24 cellular contexts compared by ENCODE assay signal in the genomic region with DNA sequence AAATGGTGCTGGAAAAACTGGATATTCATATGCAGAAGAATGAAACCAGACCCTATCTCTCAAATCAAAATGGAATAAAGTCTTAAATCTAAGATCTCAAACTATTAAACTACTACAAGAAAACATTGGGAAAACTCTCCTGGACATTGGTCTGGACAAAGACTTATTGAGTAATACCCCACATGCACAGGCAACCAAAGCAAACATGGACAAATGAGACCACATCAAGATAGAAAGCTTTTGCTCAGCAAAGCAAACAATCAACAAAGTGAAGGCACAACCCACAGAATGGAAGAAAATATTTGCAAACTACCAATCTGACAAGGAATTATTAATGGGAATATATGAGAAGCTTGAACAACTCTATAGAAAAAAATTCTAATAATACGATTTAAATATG.
DNase-seq lines count a peak whose midpoint lies in the region; ATAC-seq, FAIRE-seq and TF ChIP-seq lines count a peak whose summit lies in the region.
"Had no signal": no experiment of that assay in that cellular context is flagged by ENCODE, and none has a peak within 500 bp of the region (broad histone marks: within the 10 kb centered on the region; RNA-seq: fewer than 3 reads in every experiment).

No MANE protein-coding gene starts in this region.

- H3K36me3 ChIP-seq in endothelial cell of umbilical vein (ENCODE audit: control insufficient read depth in 2 of 2, extremely low read depth in 1 of 2, insufficient read depth in 2 of 2, low read length in 2 of 2), result no peaks in the 10 kb centered on the region
- H3K36me3 ChIP-seq in liver (ENCODE audit: control insufficient read depth in 4 of 4, insufficient read depth in 3 of 4, low read depth in 1 of 4, low read length in 3 of 4), result no peaks in the 10 kb centered on the region
- no peaks in the 10 kb centered on the region for H3K36me3 ChIP-seq in prostate gland
- H3K36me3 ChIP-seq: BLaER1 treated with 17β-estradiol and CSF1 and Interleukin-3, amounts not matched to agents 10 nM and 100 nM had no signal

- no peaks in the 10 kb centered on the region for H3K9me1 ChIP-seq in endothelial cell of umbilical vein (replicated peaks; ENCODE audit: control insufficient read depth, extremely low read depth, insufficient read depth, low read length)

- no peaks in the 10 kb centered on the region for H3K4me1 ChIP-seq in endothelial cell of umbilical vein (ENCODE audit: control insufficient read depth, extremely low read depth, insufficient read depth, low read length)
- H3K4me1 ChIP-seq in liver (ENCODE audit: control insufficient read depth in 4 of 4, insufficient read depth in 4 of 4, low read length in 3 of 4), result no peaks in the 10 kb centered on the region
- no peaks in the 10 kb centered on the region for H3K4me1 ChIP-seq in prostate gland (replicated peaks)
- H3K4me1 ChIP-seq: A549; BLaER1 treated with 17β-estradiol and CSF1 and Interleukin-3, amounts not matched to agents 10 nM and 100 nM; Caco-2 had no signal

- intact Hi-C loops in endothelial cell of umbilical vein (cut with micrococcal nuclease), result no loop called here
- intact Hi-C loops in prostate gland (cut with DNase I), result no loop called here
- intact Hi-C loops in left ventricle myocardium superior (cut with micrococcal nuclease), result no loop called here

- H3K79me2 ChIP-seq in endothelial cell of umbilical vein (ENCODE audit: control insufficient read depth, insufficient read depth, low read length), result no peaks in the 10 kb centered on the region

- TF ChIP-seq RAD21 in liver (IDR thresholded peaks at IDR 0.05), result peak in 1 of 2 donors; percentile 31

- H3K27ac ChIP-seq in endothelial cell of umbilical vein (ENCODE audit: insufficient read depth, low read depth, low read length) (no peak overlapping the region), liver (ENCODE audit: low read depth in 1 of 2, low read length in 2 of 2) (no peak overlapping the region), prostate gland (no peak overlapping the region)
- H3K27ac ChIP-seq: 22Rv1; A549; BLaER1 treated with 17β-estradiol and CSF1 and Interleukin-3, amounts not matched to agents 10 nM and 100 nM; C4-2B had no signal

- no peak overlapping the region for H3K4me3 ChIP-seq in endothelial cell of umbilical vein (replicated peaks in 1 of 3; ENCODE audit: insufficient read depth in 1 of 3, low read depth in 1 of 3, low read length in 3 of 3)
- H3K4me3 ChIP-seq in liver (ENCODE audit: low read depth in 1 of 3, low read length in 3 of 3), result no peak overlapping the region
- no peak overlapping the region for H3K4me3 ChIP-seq in prostate gland
- H3K4me3 ChIP-seq: A549; BLaER1 treated with 17β-estradiol and CSF1 and Interleukin-3, amounts not matched to agents 10 nM and 100 nM; GM12878 had no signal

- TF ChIP-seq CTCF in endothelial cell of umbilical vein (IDR thresholded peaks at IDR 0.05; ENCODE audit: extremely low read depth in 1 of 2, insufficient read depth in 1 of 2, low read depth in 1 of 2, low read length in 2 of 2), result no peak
- no peak for TF ChIP-seq CTCF in liver (IDR thresholded peaks at IDR 0.05; ENCODE audit: low read depth, low read length, missing input control)
- no peak for TF ChIP-seq CTCF in prostate gland (IDR thresholded peaks at IDR 0.05)

- CTCF ChIA-PET in endothelial cell of umbilical vein (lab: Charles Lee), result no interaction called here

- 92% methylated on average over 1 of the region's 1 CpG for WGBS in liver
- 100% methylated on average over 1 of the region's 1 CpG for WGBS in prostate gland

- no peaks in the 10 kb centered on the region for H4K20me1 ChIP-seq in endothelial cell of umbilical vein (replicated peaks; ENCODE audit: control insufficient read depth, extremely low read depth, insufficient read depth, low read length)
- H4K20me1 ChIP-seq: BLaER1 treated with 17β-estradiol and CSF1 and Interleukin-3, amounts not matched to agents 10 nM and 100 nM had no signal

- TF ChIP-seq POLR2A in endothelial cell of umbilical vein (IDR thresholded peaks at IDR 0.05; ENCODE audit: low read depth, low read length) (no peak), prostate gland (IDR thresholded peaks at IDR 0.05) (no peak)

- DNase-seq in endothelial cell of umbilical vein (ENCODE audit: low read depth, low spot score), result no peak
- DNase-seq in left lobe of liver (ENCODE audit: low spot score), result no peak
- DNase-seq in mucosa of gallbladder (ENCODE audit: low spot score), result no peak
- no peak for DNase-seq in prostate gland (ENCODE audit: low spot score)
- no peak for DNase-seq in left ventricle myocardium superior
- DNase-seq: AML-193; Caco-2; CD4-positive, alpha-beta T cell; CD8-positive, alpha-beta T cell; DMS 273 treated with DMSO at 0.1 percent for 48 hours; DMS153; DMS53; DMS79; DND-41; EL; GDM1 had no signal

- H3K4me2 ChIP-seq in endothelial cell of umbilical vein (ENCODE audit: insufficient read depth, low read length), result no peak overlapping the region
- H3K4me2 ChIP-seq: A549; BLaER1 treated with 17β-estradiol and CSF1 and Interleukin-3, amounts not matched to agents 10 nM and 100 nM had no signal

- peak; percentile 40 for FAIRE-seq in endothelial cell of umbilical vein (lab: Jason Lieb, UNC)
- FAIRE-seq: GM12878, GM12892, GM18507 had no signal

- dilution Hi-C loops in endothelial cell of umbilical vein (cut with MboI; ENCODE audit: extremely low pct_ligation_motif_present, low sequenced_read_pairs), result no loop called here

- peak; percentile 58 for ATAC-seq in left lobe of liver
- no peak for ATAC-seq in left ventricle myocardium superior
- ATAC-seq: A549; CD8-positive, alpha-beta T cell; GM12878 had no signal

- H3K27me3 ChIP-seq in endothelial cell of umbilical vein (ENCODE audit: control insufficient read depth in 2 of 2, insufficient read depth in 2 of 2, low read length in 2 of 2) (no peaks in the 10 kb centered on the region), liver (ENCODE audit: control insufficient read depth in 4 of 4, insufficient read depth in 4 of 4, low read length in 3 of 4) (no peaks in the 10 kb centered on the region), prostate gland (replicated peaks; ENCODE audit: insufficient read depth) (no peaks in the 10 kb centered on the region)

- POLR2A ChIA-PET in endothelial cell of umbilical vein (lab: Charles Lee), result no interaction called here

- no TSS peak for BruUV-seq in endothelial cell of umbilical vein (replicated peaks; lab: Mats Ljungman, UMichigan)

- H2AFZ ChIP-seq in endothelial cell of umbilical vein (ENCODE audit: low read depth, low read length), result no peak overlapping the region

- H3K9me3 ChIP-seq in endothelial cell of umbilical vein (replicated peaks; ENCODE audit: control insufficient read depth, insufficient read depth, low read length) (no peaks in the 10 kb centered on the region), liver (ENCODE audit: control insufficient read depth in 4 of 4, low read length in 3 of 4) (peaks cover 0 to 5% (median 0%) of the 10 kb centered on the region in 4 donors), prostate gland (no peaks in the 10 kb centered on the region)
- H3K9me3 ChIP-seq: A549, Caco-2 had no signal

- H3K9ac ChIP-seq in endothelial cell of umbilical vein (replicated peaks; ENCODE audit: extremely low read depth, insufficient read depth, low read length) (no peak overlapping the region), liver (ENCODE audit: low read depth in 1 of 2, low read length in 2 of 2) (no peak overlapping the region)
- H3K9ac ChIP-seq: BLaER1 treated with 17β-estradiol and CSF1 and Interleukin-3, amounts not matched to agents 10 nM and 100 nM had no signal

TF ChIP-seq in endothelial cell of umbilical vein, 7 proteins besides CTCF, POLR2A, EP300 and RAD21:
- TF ChIP-seq POLR2AphosphoS5 (IDR thresholded peaks at IDR 0.05; ENCODE audit: insufficient read depth, low read depth, low read length) (no peak), MYC (IDR thresholded peaks at IDR 0.05; ENCODE audit: low read depth, low read length) (no peak), FOS (IDR thresholded peaks at IDR 0.05; ENCODE audit: borderline replicate concordance, insufficient read depth, low read length) (no peak), GATA2 (IDR thresholded peaks at IDR 0.05; ENCODE audit: insufficient read depth, insufficient read length, low read depth, low read length) (no peak), JUN (IDR thresholded peaks at IDR 0.05; ENCODE audit: borderline replicate concordance, insufficient read depth, insufficient read length, low read depth) (no peak), EZH2 (IDR thresholded peaks at IDR 0.05; ENCODE audit: borderline replicate concordance, low read depth, low read length, severe bottlenecking) (no peak)
- TF ChIP-seq, protein P1, sequence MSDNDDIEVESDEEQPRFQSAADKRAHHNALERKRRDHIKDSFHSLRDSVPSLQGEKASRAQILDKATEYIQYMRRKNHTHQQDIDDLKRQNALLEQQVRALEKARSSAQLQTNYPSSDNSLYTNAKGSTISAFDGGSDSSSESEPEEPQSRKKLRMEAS (IDR thresholded peaks at IDR 0.05; ENCODE audit: insufficient read depth, insufficient read length), result no peak

TF ChIP-seq in liver, 16 proteins besides CTCF, POLR2A, EP300 and RAD21 (continues in another document):
- no peak for TF ChIP-seq TAF1 (conservative IDR thresholded peaks at IDR 0.05)
- TF ChIP-seq, protein P2, sequence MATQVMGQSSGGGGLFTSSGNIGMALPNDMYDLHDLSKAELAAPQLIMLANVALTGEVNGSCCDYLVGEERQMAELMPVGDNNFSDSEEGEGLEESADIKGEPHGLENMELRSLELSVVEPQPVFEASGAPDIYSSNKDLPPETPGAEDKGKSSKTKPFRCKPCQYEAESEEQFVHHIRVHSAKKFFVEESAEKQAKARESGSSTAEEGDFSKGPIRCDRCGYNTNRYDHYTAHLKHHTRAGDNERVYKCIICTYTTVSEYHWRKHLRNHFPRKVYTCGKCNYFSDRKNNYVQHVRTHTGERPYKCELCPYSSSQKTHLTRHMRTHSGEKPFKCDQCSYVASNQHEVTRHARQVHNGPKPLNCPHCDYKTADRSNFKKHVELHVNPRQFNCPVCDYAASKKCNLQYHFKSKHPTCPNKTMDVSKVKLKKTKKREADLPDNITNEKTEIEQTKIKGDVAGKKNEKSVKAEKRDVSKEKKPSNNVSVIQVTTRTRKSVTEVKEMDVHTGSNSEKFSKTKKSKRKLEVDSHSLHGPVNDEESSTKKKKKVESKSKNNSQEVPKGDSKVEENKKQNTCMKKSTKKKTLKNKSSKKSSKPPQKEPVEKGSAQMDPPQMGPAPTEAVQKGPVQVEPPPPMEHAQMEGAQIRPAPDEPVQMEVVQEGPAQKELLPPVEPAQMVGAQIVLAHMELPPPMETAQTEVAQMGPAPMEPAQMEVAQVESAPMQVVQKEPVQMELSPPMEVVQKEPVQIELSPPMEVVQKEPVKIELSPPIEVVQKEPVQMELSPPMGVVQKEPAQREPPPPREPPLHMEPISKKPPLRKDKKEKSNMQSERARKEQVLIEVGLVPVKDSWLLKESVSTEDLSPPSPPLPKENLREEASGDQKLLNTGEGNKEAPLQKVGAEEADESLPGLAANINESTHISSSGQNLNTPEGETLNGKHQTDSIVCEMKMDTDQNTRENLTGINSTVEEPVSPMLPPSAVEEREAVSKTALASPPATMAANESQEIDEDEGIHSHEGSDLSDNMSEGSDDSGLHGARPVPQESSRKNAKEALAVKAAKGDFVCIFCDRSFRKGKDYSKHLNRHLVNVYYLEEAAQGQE (IDR thresholded peaks at IDR 0.05), result no peak
